8 cellular contexts compared by ENCODE assay signal in the genomic region with DNA sequence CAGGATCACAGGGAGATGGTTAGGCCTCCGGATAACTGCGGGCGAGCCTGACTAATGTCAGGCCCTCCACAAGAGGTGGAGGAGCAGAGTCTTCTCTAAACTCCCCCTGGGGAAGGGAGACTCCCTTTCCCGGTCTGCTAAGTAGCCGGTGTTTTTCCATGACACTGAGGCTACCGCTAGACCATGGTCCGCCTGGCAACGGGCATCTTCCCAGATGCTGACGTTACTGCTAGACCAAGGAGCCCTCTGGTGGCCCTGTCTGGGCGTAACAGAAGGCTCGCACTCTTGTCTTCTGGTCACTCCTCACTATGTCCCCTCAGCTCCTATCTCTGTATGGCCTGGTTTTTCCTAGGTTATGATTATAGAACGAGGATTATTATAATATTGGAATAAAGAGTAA.
DNase-seq lines count a peak whose midpoint lies in the region; FAIRE-seq and TF ChIP-seq lines count a peak whose summit lies in the region.
"Not testable (repeated sequence)": the region's sequence is repeated elsewhere in the genome, so short reads cannot be mapped to it uniquely, and the experiment has no call there.

No MANE protein-coding gene starts in this region.

- not testable (repeated sequence) for H3K9me3 ChIP-seq in A673 (ENCODE audit: low read depth, low read length, poor library complexity, severe bottlenecking); Loucy (ENCODE audit: insufficient read depth, low read depth, low read length); keratinocyte (ENCODE audit: control insufficient read depth, low read depth, low read length)

- not testable (repeated sequence) for H4K20me1 ChIP-seq in Loucy (ENCODE audit: insufficient read depth, low read length, poor library complexity, severe bottlenecking); keratinocyte (ENCODE audit: control insufficient read depth, extremely low read depth, insufficient read depth, low read length)

- not testable (repeated sequence) for BruUV-seq in A673 (replicated peaks; lab: Mats Ljungman, UMichigan)

- TF ChIP-seq CTCF in A673 (conservative IDR thresholded peaks at IDR 0.05; ENCODE audit: low read depth, low read length) (peak; percentile 61), GM12872 (IDR thresholded peaks at IDR 0.05; ENCODE audit: insufficient read depth, low read depth, low read length) (peak; percentile 20; the same call in 1 of the 3 replicates), Loucy (conservative IDR thresholded peaks at IDR 0.05; ENCODE audit: low read length) (peak; percentile 47), brain microvascular endothelial cell (IDR thresholded peaks at IDR 0.05; ENCODE audit: low read depth, low read length, missing control alignments) (peak; percentile 43), keratinocyte (optimal IDR thresholded peaks at IDR 0.05 in 1 of 3, IDR thresholded peaks at IDR 0.05 in 1 of 3, conservative IDR thresholded peaks at IDR 0.05 in 1 of 3; ENCODE audit: extremely low read depth in 1 of 3, insufficient read depth in 2 of 3, low read length in 3 of 3) (peak in 2 of 3 experiments; percentile 5 to 24)

- in situ Hi-C loops in brain microvascular endothelial cell (cut with HindIII; ENCODE audit: low pct_ligation_motif_present, low sequenced_read_pairs): not testable (repeated sequence)

- not testable (repeated sequence) for H3K27me3 ChIP-seq in A673 (replicated peaks; ENCODE audit: insufficient read depth, low read depth, low read length, poor library complexity); Loucy (ENCODE audit: insufficient read depth, low read length, poor library complexity, severe bottlenecking); brain microvascular endothelial cell (replicated peaks); keratinocyte (ENCODE audit: control insufficient read depth, extremely low read depth, insufficient read depth, low read length)

- not testable (repeated sequence) for H3K36me3 ChIP-seq in A673 (ENCODE audit: insufficient read depth, low read length, poor library complexity, severe bottlenecking); brain microvascular endothelial cell (replicated peaks); keratinocyte (ENCODE audit: control insufficient read depth in 2 of 2, extremely low read depth in 1 of 2, insufficient read depth in 2 of 2, low read length in 2 of 2)
- H3K36me3 ChIP-seq in Loucy (ENCODE audit: insufficient read depth, low read length): peaks cover 26% of the 10 kb centered on the region

- FAIRE-seq in keratinocyte (lab: Jason Lieb, UNC): not testable (repeated sequence)

- H3K4me2 ChIP-seq in Loucy (ENCODE audit: low read depth, low read length, poor library complexity, severe bottlenecking); keratinocyte (ENCODE audit: control insufficient read depth, extremely low read depth, insufficient read depth, low read depth, low read length): not testable (repeated sequence)

- intact Hi-C loops in A673 (cut with micrococcal nuclease; ENCODE audit: unreplicated experiment): loop anchor here (5.0 kb wide), 1 partner anchor 114 kb away; no protein-coding TSS in a partner anchor
- intact Hi-C loops in posterior cingulate gyrus (cut with DNase I): not testable (repeated sequence)

- not testable (repeated sequence) for H3F3A ChIP-seq in Loucy (ENCODE audit: low read depth)

- H3K27ac ChIP-seq in A673 (ENCODE audit: low read depth, low read length, poor library complexity, severe bottlenecking); brain microvascular endothelial cell; keratinocyte (ENCODE audit: control insufficient read depth, insufficient read depth, low read length): not testable (repeated sequence)

- POLR2A ChIA-PET in A673 (lab: Charles Lee; ENCODE audit: low non-redundant PET): not testable (repeated sequence)

- H3K9ac ChIP-seq in Loucy (ENCODE audit: low read depth, low read length, poor library complexity, severe bottlenecking); keratinocyte (ENCODE audit: control insufficient read depth, extremely low read depth, insufficient read depth, low read length): not testable (repeated sequence)

- H2AFZ ChIP-seq in Loucy (ENCODE audit: low read length); keratinocyte (ENCODE audit: control insufficient read depth, low read length): not testable (repeated sequence)

- not testable (repeated sequence) for H3K4me1 ChIP-seq in A673 (ENCODE audit: insufficient read depth, low read length, poor library complexity, severe bottlenecking); keratinocyte (ENCODE audit: control insufficient read depth, extremely low read depth, insufficient read depth, low read length)
- H3K4me1 ChIP-seq in Loucy (ENCODE audit: insufficient read depth, low read length, poor library complexity, severe bottlenecking): peaks cover 13% of the 10 kb centered on the region

- dilution Hi-C loops in keratinocyte (cut with MboI; ENCODE audit: extremely low pct_ligation_motif_present, low sequenced_read_pairs): not testable (repeated sequence)

- H3K4me3 ChIP-seq in A673 (ENCODE audit: low read depth, low read length, poor library complexity, severe bottlenecking); Loucy (ENCODE audit: low read length, poor library complexity, severe bottlenecking); brain microvascular endothelial cell (ENCODE audit: low read depth, low read length); keratinocyte (ENCODE audit: control insufficient read depth in 2 of 3, extremely low read depth in 1 of 3, insufficient read depth in 2 of 3, low read depth in 1 of 3, low read length in 3 of 3): not testable (repeated sequence)

- DNase-seq in A673 (ENCODE audit: low spot score) (peak; percentile 60), SK-N-DZ (ENCODE audit: low spot score) (peak; percentile 5), brain microvascular endothelial cell (peak; percentile 27), globus pallidus (ENCODE audit: low spot score) (peak; percentile 65), posterior cingulate gyrus (peak in 7 of 10 donors; percentile 28 to 92 (median 43))
- DNase-seq in keratinocyte (ENCODE audit: low read depth, low spot score): not testable (repeated sequence)

- not testable (repeated sequence) for H3K9me1 ChIP-seq in keratinocyte (ENCODE audit: control insufficient read depth, extremely low read depth, insufficient read depth, low read length)

- CTCF ChIA-PET in A673 (lab: Charles Lee): not testable (repeated sequence)

- H3K79me2 ChIP-seq in Loucy (ENCODE audit: insufficient read depth, low read length); keratinocyte (ENCODE audit: control insufficient read depth, insufficient read depth, low read length): not testable (repeated sequence)

- H3K9me2 ChIP-seq in Loucy (replicated peaks; ENCODE audit: low read depth, low read length): not testable (repeated sequence)
